Comparison of ENCODE assay signal across 9 cellular contexts in genomic region chr14:38207830-38208815, GRCh38. TPM values are rescaled to one million over a fixed set of nuclear protein-coding genes. Genes with fewer than 3 reads are reported as not detected.
DNase-seq lines count a peak whose midpoint lies in the region; ATAC-seq, FAIRE-seq and TF ChIP-seq lines count a peak whose summit lies in the region.
"Had no signal": no experiment of that assay in that cellular context is flagged by ENCODE, and none has a peak within 500 bp of the region (broad histone marks: within the 10 kb centered on the region; RNA-seq: fewer than 3 reads in every experiment).

Gene SSTR1 (plus strand): TSS chr14:38207904. CDS start chr14:38209390, 1,486 bp downstream.

- H3K9me3 ChIP-seq in PC-3 (ENCODE audit: low read length) = no peaks in the 10 kb centered on the region
- H3K9me3 ChIP-seq in pancreas = no peaks in the 10 kb centered on the region

- peaks cover 51% of the 10 kb centered on the region for H3K27me3 ChIP-seq in PC-3 (ENCODE audit: low read length)
- H3K27me3 ChIP-seq in pancreas = no peaks in the 10 kb centered on the region

- WGBS in pancreas, 2 donors = 1% methylated on average over 51 of the region's 51 CpGs

- H2AFZ ChIP-seq in PC-3 (ENCODE audit: low read length) = peak within 1 kb of the TSS; percentile 69

- peak within 1 kb of the TSS; percentile 78 for H3K4me3 Mint-ChIP-seq in Calu3 (ENCODE audit: low read depth, unreplicated experiment)

- BruUV-seq in Calu3 (replicated peaks; lab: Mats Ljungman, UMichigan) = no TSS peak
- BruUV-seq in PC-3 (replicated peaks; lab: Mats Ljungman, UMichigan) = no TSS peak

- peak within 1 kb of the TSS; percentile 24 for H3K27ac Mint-ChIP-seq in Calu3 (ENCODE audit: unreplicated experiment)

- no peaks in the 10 kb centered on the region for H3K36me3 ChIP-seq in PC-3 (ENCODE audit: low read depth, low read length)
- no peaks in the 10 kb centered on the region for H3K36me3 ChIP-seq in pancreas

- intact Hi-C loops in Calu3 (cut with micrococcal nuclease; ENCODE audit: unreplicated experiment) = no loop called here
- intact Hi-C loops in PC-3 (cut with micrococcal nuclease) = no loop called here
- intact Hi-C loops in pancreas (cut with DNase I) = no loop called here

- no peak for ATAC-seq in PC-3
- ATAC-seq in pancreas = peak; percentile 82 to 86 (median 83)
- ATAC-seq in HG02840 (IDR thresholded peaks at IDR 0.05; ENCODE audit: low FRiP score, unreplicated experiment) = no peak
- no peak for ATAC-seq in GM21367 (IDR thresholded peaks at IDR 0.05; ENCODE audit: unreplicated experiment)

- H4K20me1 ChIP-seq in PC-3 (ENCODE audit: low read length) = no peaks in the 10 kb centered on the region

- H3K9ac ChIP-seq in PC-3 (ENCODE audit: low read length) = no peak within 1 kb of the TSS

- DNase-seq in Calu3 = peak; percentile 23
- DNase-seq in PC-3 = no peak
- peak in 1 of 2 donors; percentile 51 for DNase-seq in foreskin fibroblast
- DNase-seq in pancreas = peak; percentile 75 to 91 (median 86)
- no peak for DNase-seq in glomerular visceral epithelial cell (ENCODE audit: extremely low spot score)
- DNase-seq in NCI-H2196 treated with DMSO at 0.1 percent for 48 hours (lab: John Stamatoyannopoulos, UW; ENCODE audit: unreplicated experiment) = no peak
- DNase-seq: NK-92 treated with Interleukin-12 subunit alpha and Interleukin-12 subunit beta, amount 100 ng/mL, for 24 hours had no signal

- H3K4me1 Mint-ChIP-seq in Calu3 (ENCODE audit: low read depth, unreplicated experiment) = peaks cover 7% of the 10 kb centered on the region

- H3K36me3 Mint-ChIP-seq in Calu3 (ENCODE audit: insufficient read depth, unreplicated experiment) = peaks cover 14% of the 10 kb centered on the region

- H3K9me2 ChIP-seq in PC-3 (replicated peaks; ENCODE audit: low read length) = no peaks in the 10 kb centered on the region

- H3K4me1 ChIP-seq in PC-3 (ENCODE audit: insufficient read depth, low read length) = peaks cover 7% of the 10 kb centered on the region; the same call in 1 of the 2 replicates
- peaks cover 0 to 7% (median 0%) of the 10 kb centered on the region in 3 donors for H3K4me1 ChIP-seq in pancreas

- H3K4me3 ChIP-seq in PC-3 (ENCODE audit: low read length) (peak within 1 kb of the TSS; percentile 62), foreskin fibroblast (ENCODE audit: low read depth in 1 of 2, low read length in 2 of 2) (peak within 1 kb of the TSS; percentile 76 to 84), pancreas (peak within 1 kb of the TSS; percentile 23 to 55 (median 51))

- peaks cover 2% of the 10 kb centered on the region for H3K9me3 Mint-ChIP-seq in Calu3 (ENCODE audit: low read depth, unreplicated experiment)

- H3K79me2 ChIP-seq in PC-3 (ENCODE audit: low read length) = no peaks in the 10 kb centered on the region

- TF ChIP-seq CTCF in Calu3 (IDR thresholded peaks at IDR 0.05; ENCODE audit: unreplicated experiment) (no peak), PC-3 (conservative IDR thresholded peaks at IDR 0.05; ENCODE audit: low read depth, low read length) (no peak), foreskin fibroblast (IDR thresholded peaks at IDR 0.05; ENCODE audit: low read depth, low read length) (no peak), pancreas (IDR thresholded peaks at IDR 0.05) (no peak)

- POLR2A ChIA-PET in PC-3 (lab: Charles Lee; ENCODE audit: unreplicated experiment) = no interaction called here

- H3K27ac ChIP-seq in PC-3 (ENCODE audit: low read length) (no peak within 1 kb of the TSS), pancreas (peak within 1 kb of the TSS; percentile 42 to 81 (median 70))

- peak within 1 kb of the TSS; percentile 81 for H3K4me2 ChIP-seq in PC-3 (ENCODE audit: low read length)

- no peak for FAIRE-seq in pancreas (lab: Jason Lieb, UNC)

- no peaks in the 10 kb centered on the region for H3F3A ChIP-seq in PC-3 (ENCODE audit: low read length, unreplicated experiment)

- peaks cover 45% of the 10 kb centered on the region for H3K27me3 Mint-ChIP-seq in Calu3 (ENCODE audit: unreplicated experiment)

- CTCF ChIA-PET in Calu3 (lab: Charles Lee) = interaction anchor here (0.8 to 1.1 kb wide), 2 partner anchors 10 kb away, joined by 3 read pairs; no protein-coding TSS in a partner anchor
- CTCF ChIA-PET in PC-3 (lab: Charles Lee) = no interaction called here

RNA-seq across cellular contexts. Expression of gene SSTR1, which starts in this region (rescaled TPM):
- total RNA-seq in Calu3 (2022) (0.24 TPM in 2 replicates), PC-3 (2014; rRNA removed) (0.07 and 0.23 TPM in 2 replicates), pancreas (1 to 10 TPM; 1.4 to 3.5 (median 2.1) TPM)
- 1 to 10 TPM in 1 of 2 donors, under 1 TPM in 1; 0.95 to 8.1 TPM for polyA plus RNA-seq in pancreas

Comparison
In these comparisons a context has a peak if more than half of its experiments do, and no peak if none do; other contexts are left out.
1. Peak in DNase-seq in Calu3; RNA of the gene not detected or under 1 TPM.
2. DNase-seq: peak in pancreas (6 of 6); none in PC-3 (single experiment), glomerular visceral epithelial cell (single experiment) and NCI-H2196 treated with DMSO at 0.1 percent for 48 hours (single experiment).
3. ATAC-seq: peak in pancreas (4 of 4); none in PC-3 (single experiment), HG02840 (single experiment) and GM21367 (single experiment).
4. Peak in every context shown above with its lines, with median percentiles within 50 percentile points of each other: H3K4me3 ChIP-seq.